8 cellular contexts compared by ENCODE assay signal in the genomic region with DNA sequence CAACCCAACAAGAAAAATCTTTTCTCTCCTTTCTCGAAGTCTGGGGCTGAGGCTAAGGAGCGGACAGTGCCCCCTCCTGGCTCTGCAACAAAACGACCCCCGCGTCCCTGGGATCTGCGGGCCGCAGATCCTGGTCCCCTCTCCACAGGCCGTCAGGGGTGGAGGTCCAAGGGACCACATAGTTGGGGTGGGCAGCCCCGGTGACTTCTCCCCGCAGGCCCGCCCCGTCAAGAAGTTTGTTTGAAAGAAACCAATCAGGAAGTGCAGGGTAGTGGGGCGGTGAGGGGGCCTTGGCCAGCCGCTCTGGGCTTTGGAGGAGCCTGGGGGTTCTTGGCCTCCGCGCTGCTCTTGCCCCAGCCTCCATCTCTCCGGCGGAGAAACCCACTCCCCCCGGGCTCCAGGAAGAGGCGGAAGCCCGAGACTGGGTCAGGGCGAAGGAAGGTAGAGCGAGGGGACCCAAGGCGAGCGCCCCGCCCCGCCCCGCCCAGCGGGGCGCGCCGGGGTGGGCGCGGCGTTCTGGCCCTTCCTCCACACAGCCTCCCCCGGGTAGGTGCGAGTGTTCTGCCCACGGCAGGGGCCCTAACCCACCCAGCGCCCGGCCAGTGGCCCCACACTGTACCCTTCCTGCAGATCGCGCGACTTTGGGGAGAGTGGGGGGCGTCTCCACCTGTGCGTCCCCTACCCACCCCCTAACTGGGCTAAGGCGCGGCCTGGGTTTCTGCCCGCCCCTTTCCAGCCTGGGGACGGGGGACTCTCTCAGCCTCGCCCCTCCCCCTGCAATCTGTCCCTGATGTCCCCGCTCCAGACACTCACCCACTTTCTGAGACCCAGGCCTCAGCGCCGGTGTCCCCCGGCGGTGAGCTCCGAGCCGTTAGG. TPM values are rescaled to one million over a fixed set of nuclear protein-coding genes. Genes with fewer than 3 reads are reported as not detected.
DNase-seq lines count a peak whose midpoint lies in the region; ATAC-seq, FAIRE-seq and TF ChIP-seq lines count a peak whose summit lies in the region.

No MANE protein-coding gene starts in this region.

- peak overlapping the region; percentile 30 for H3K27ac ChIP-seq in endothelial cell of umbilical vein (ENCODE audit: insufficient read depth, low read depth, low read length)
- peak overlapping the region; percentile 63 for H3K27ac ChIP-seq in muscle layer of colon (ENCODE audit: low read depth, low read length)
- peak overlapping the region; percentile 85 for H3K27ac ChIP-seq in upper lobe of right lung

- H4K20me1 ChIP-seq in endothelial cell of umbilical vein (replicated peaks; ENCODE audit: control insufficient read depth, extremely low read depth, insufficient read depth, low read length): peaks cover 2% of the 10 kb centered on the region

- TF ChIP-seq POLR2A in endothelial cell of umbilical vein (IDR thresholded peaks at IDR 0.05; ENCODE audit: low read depth, low read length): no peak

- TF ChIP-seq CTCF in AG09309 (IDR thresholded peaks at IDR 0.05; ENCODE audit: control insufficient read depth, insufficient read depth, low read depth, low read length, missing control alignments) (peak; percentile 54), HFF-Myc (IDR thresholded peaks at IDR 0.05; ENCODE audit: low read depth, low read length, missing control alignments) (peak; percentile 62), WI38 (IDR thresholded peaks at IDR 0.05; ENCODE audit: low read depth, low read length) (peak; percentile 17), endothelial cell of umbilical vein (IDR thresholded peaks at IDR 0.05; ENCODE audit: extremely low read depth in 1 of 2, insufficient read depth in 1 of 2, low read depth in 1 of 2, low read length in 2 of 2) (peak; percentile 69 to 80), upper lobe of right lung (IDR thresholded peaks at IDR 0.05) (peak; percentile 61)

- H3K4me2 ChIP-seq in endothelial cell of umbilical vein (ENCODE audit: insufficient read depth, low read length): peak overlapping the region; percentile 80

- H3K79me2 ChIP-seq in endothelial cell of umbilical vein (ENCODE audit: control insufficient read depth, insufficient read depth, low read length): no peaks in the 10 kb centered on the region

- DNase-seq in AG09309 (ENCODE audit: low read depth) (no peak), HFF-Myc (ENCODE audit: extremely low read depth, low read depth) (no peak), endothelial cell of umbilical vein (ENCODE audit: low read depth, low spot score) (peak; percentile 58), upper lobe of right lung (peak; percentile 75)

- H3K9ac ChIP-seq in endothelial cell of umbilical vein (replicated peaks; ENCODE audit: extremely low read depth, insufficient read depth, low read length): peak overlapping the region; percentile 75
- H3K9ac ChIP-seq in muscle layer of colon (ENCODE audit: low read length): peak overlapping the region; percentile 44

- H3K4me1 ChIP-seq in endothelial cell of umbilical vein (ENCODE audit: control insufficient read depth, extremely low read depth, insufficient read depth, low read length): peaks cover 6% of the 10 kb centered on the region
- H3K4me1 ChIP-seq in muscle layer of colon (ENCODE audit: insufficient read depth, low read length): peaks cover 2% of the 10 kb centered on the region
- H3K4me1 ChIP-seq in upper lobe of right lung: peaks cover 29% of the 10 kb centered on the region

- H3K9me3 ChIP-seq in endothelial cell of umbilical vein (replicated peaks; ENCODE audit: control insufficient read depth, insufficient read depth, low read length) (no peaks in the 10 kb centered on the region), muscle layer of colon (ENCODE audit: low read length) (no peaks in the 10 kb centered on the region), upper lobe of right lung (no peaks in the 10 kb centered on the region)

- H3K4me3 ChIP-seq in AG09309 (ENCODE audit: control insufficient read depth, low read depth, low read length): peak overlapping the region; percentile 61
- H3K4me3 ChIP-seq in HFF-Myc (replicated peaks; ENCODE audit: low read depth, low read length): peak overlapping the region; percentile 40
- H3K4me3 ChIP-seq in WI38 (ENCODE audit: low read depth, low read length): peak overlapping the region; percentile 20; the same call in 1 of the 2 replicates
- peak overlapping the region; percentile 69 to 82 (median 72) for H3K4me3 ChIP-seq in endothelial cell of umbilical vein (replicated peaks in 1 of 3; ENCODE audit: insufficient read depth in 1 of 3, low read depth in 1 of 3, low read length in 3 of 3)
- peak overlapping the region; percentile 62 to 68 for H3K4me3 ChIP-seq in muscle layer of colon (ENCODE audit: low read depth in 1 of 2, low read length in 2 of 2)
- H3K4me3 ChIP-seq in upper lobe of right lung: peak overlapping the region; percentile 90

- H3K36me3 ChIP-seq in endothelial cell of umbilical vein (ENCODE audit: control insufficient read depth in 2 of 2, extremely low read depth in 1 of 2, insufficient read depth in 2 of 2, low read length in 2 of 2) (no peaks in the 10 kb centered on the region), muscle layer of colon (ENCODE audit: insufficient read depth, low read length) (no peaks in the 10 kb centered on the region), upper lobe of right lung (no peaks in the 10 kb centered on the region)

- no peaks in the 10 kb centered on the region for H3K27me3 ChIP-seq in endothelial cell of umbilical vein (ENCODE audit: control insufficient read depth in 2 of 2, insufficient read depth in 2 of 2, low read length in 2 of 2)
- no peaks in the 10 kb centered on the region for H3K27me3 ChIP-seq in muscle layer of colon (ENCODE audit: control insufficient read depth in 1 of 2, insufficient read depth in 2 of 2, low read length in 2 of 2)
- H3K27me3 ChIP-seq in upper lobe of right lung: no peaks in the 10 kb centered on the region

- ATAC-seq in upper lobe of right lung (peak; percentile 43), HG02678 (IDR thresholded peaks at IDR 0.05; ENCODE audit: unreplicated experiment) (no peak), GM19328 (IDR thresholded peaks at IDR 0.05; ENCODE audit: unreplicated experiment) (no peak)

- POLR2A ChIA-PET in endothelial cell of umbilical vein (lab: Charles Lee): no interaction called here

- H2AFZ ChIP-seq in endothelial cell of umbilical vein (ENCODE audit: low read depth, low read length): peak overlapping the region; percentile 92

- intact Hi-C loops in endothelial cell of umbilical vein (cut with micrococcal nuclease) (loop anchor here (1.0 to 10.0 kb wide), 2 partner anchors 77 to 715 kb away; partner anchors contain the start of gene CHST1), upper lobe of right lung (cut with DNase I) (no loop called here)

- CTCF ChIA-PET in endothelial cell of umbilical vein (lab: Charles Lee): interaction anchor here (0.7 to 24.5 kb wide), 12 partner anchors 13 to 332 kb away, joined by 3 to 1618 read pairs (median 4); no protein-coding TSS in a partner anchor

- peak; percentile 73 for FAIRE-seq in endothelial cell of umbilical vein (lab: Jason Lieb, UNC)

- H3K9me1 ChIP-seq in endothelial cell of umbilical vein (replicated peaks; ENCODE audit: control insufficient read depth, extremely low read depth, insufficient read depth, low read length): no peaks in the 10 kb centered on the region

- dilution Hi-C loops in endothelial cell of umbilical vein (cut with MboI; ENCODE audit: extremely low pct_ligation_motif_present, low sequenced_read_pairs): no loop called here

- BruUV-seq in endothelial cell of umbilical vein (replicated peaks; lab: Mats Ljungman, UMichigan): no TSS peak

TF ChIP-seq in endothelial cell of umbilical vein, 7 proteins besides CTCF, POLR2A, EP300 and RAD21:
- no peak for TF ChIP-seq FOS (IDR thresholded peaks at IDR 0.05; ENCODE audit: borderline replicate concordance, insufficient read depth, low read length)
- TF ChIP-seq, protein P1, sequence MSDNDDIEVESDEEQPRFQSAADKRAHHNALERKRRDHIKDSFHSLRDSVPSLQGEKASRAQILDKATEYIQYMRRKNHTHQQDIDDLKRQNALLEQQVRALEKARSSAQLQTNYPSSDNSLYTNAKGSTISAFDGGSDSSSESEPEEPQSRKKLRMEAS (IDR thresholded peaks at IDR 0.05; ENCODE audit: insufficient read depth, insufficient read length): no peak
- no peak for TF ChIP-seq JUN (IDR thresholded peaks at IDR 0.05; ENCODE audit: borderline replicate concordance, insufficient read depth, insufficient read length, low read depth)
- TF ChIP-seq EZH2 (IDR thresholded peaks at IDR 0.05; ENCODE audit: borderline replicate concordance, low read depth, low read length, severe bottlenecking): no peak
- no peak for TF ChIP-seq POLR2AphosphoS5 (IDR thresholded peaks at IDR 0.05; ENCODE audit: insufficient read depth, low read depth, low read length)
- TF ChIP-seq MYC (IDR thresholded peaks at IDR 0.05; ENCODE audit: low read depth, low read length): no peak
TF ChIP-seq in endothelial cell of umbilical vein: peak in this region for 0.

RNA-seq across cellular contexts. Expression of gene TP53I11, which starts 1.3 kb away (rescaled TPM):
- 78.2 and 79.4 TPM in 2 replicates for total RNA-seq in endothelial cell of umbilical vein
- 29.6 and 31.5 TPM in 2 replicates for polyA plus RNA-seq in endothelial cell of umbilical vein
- polyA plus RNA-seq in endothelial cell of umbilical vein (2011; cell fraction: cytosol; rRNA removed): 24.4 and 26.7 TPM in 2 replicates
- polyA plus RNA-seq in endothelial cell of umbilical vein (2011; cell fraction: nucleus; rRNA removed): 46.0 and 57.6 TPM in 2 replicates
- polyA plus RNA-seq in endothelial cell of umbilical vein (2012): 45.4 and 53.5 TPM in 2 replicates
- polyA minus RNA-seq in endothelial cell of umbilical vein: 41.5 and 42.9 TPM in 2 replicates
- polyA minus RNA-seq in endothelial cell of umbilical vein (2011; cell fraction: cytosol; rRNA and poly(A)+ RNA removed): not detected
- polyA minus RNA-seq in endothelial cell of umbilical vein (2011; cell fraction: nucleus; rRNA and poly(A)+ RNA removed): 32.9 and 44.5 TPM in 2 replicates
- total RNA-seq in upper lobe of right lung: 110 TPM

Comparison
In these comparisons a context has a peak if more than half of its experiments do, and no peak if none do; other contexts are left out.
1. DNase-seq: peak in endothelial cell of umbilical vein (single experiment) and upper lobe of right lung (single experiment); none in AG09309 (single experiment) and HFF-Myc (single experiment).
2. H3K4me3 ChIP-seq: peak in every context shown above with its lines; median percentile 90 in upper lobe of right lung; 72 in endothelial cell of umbilical vein; 65 in muscle layer of colon; 61 in AG09309; 40 in HFF-Myc; 20 in WI38.
3. CTCF ChIP-seq: peak in every context shown above with its lines; median percentile 74 in endothelial cell of umbilical vein; 62 in HFF-Myc; 61 in upper lobe of right lung; 54 in AG09309; 17 in WI38.
4. H3K27ac ChIP-seq: peak in every context shown above with its lines; median percentile 85 in upper lobe of right lung; 63 in muscle layer of colon; 30 in endothelial cell of umbilical vein.